In genomic region chr4:110059556-110060191, GRCh38 we compare ENCODE assay signal across 8 cellular contexts.
DNase-seq lines count a peak whose midpoint lies in the region; ATAC-seq and TF ChIP-seq lines count a peak whose summit lies in the region.

No MANE protein-coding gene starts in this region.

- DNase-seq in SK-N-SH (no peak), RWPE2 (ENCODE audit: low spot score) (no peak), renal cortical epithelial cell (ENCODE audit: low read depth) (peak; percentile 25), thyroid gland (no peak), epidermal melanocyte (ENCODE audit: insufficient read length, low spot score) (no peak), vagina (ENCODE audit: extremely low spot score in 2 of 2) (no peak)

- no peak for TF ChIP-seq RAD21 in SK-N-SH (IDR thresholded peaks at IDR 0.05; ENCODE audit: low read length)

- H3K9ac ChIP-seq in SK-N-SH: no peak overlapping the region

- H3K9me3 ChIP-seq in SK-N-SH (no peaks in the 10 kb centered on the region), RWPE2 (ENCODE audit: severe bottlenecking) (no peaks in the 10 kb centered on the region), thyroid gland (no peaks in the 10 kb centered on the region), vagina (no peaks in the 10 kb centered on the region)

- no peak for ATAC-seq in SK-N-SH treated with all-trans-retinoic acid at 6 μM for 48 hours
- peak; percentile 66 for ATAC-seq in HG02798 (IDR thresholded peaks at IDR 0.05; ENCODE audit: poor library complexity, unreplicated experiment)
- peak; percentile 73 for ATAC-seq in RWPE2 (ENCODE audit: low read depth)

- POLR2A ChIA-PET in SK-N-SH (lab: Yijun Ruan, JAX): no interaction called here

- CTCF ChIA-PET in SK-N-SH (lab: Yijun Ruan, JAX): interaction anchor here (1.1 to 3.6 kb wide), 2 partner anchors 10 to 54 kb away, joined by 3 to 19 read pairs; no protein-coding TSS in a partner anchor

- TF ChIP-seq CTCF in SK-N-SH (IDR thresholded peaks at IDR 0.05) (no peak), RWPE2 (IDR thresholded peaks at IDR 0.05; ENCODE audit: poor library complexity, severe bottlenecking) (no peak), thyroid gland (IDR thresholded peaks at IDR 0.05) (no peak), vagina (IDR thresholded peaks at IDR 0.05) (no peak)

- H3F3A ChIP-seq in SK-N-SH (replicated peaks; ENCODE audit: insufficient read depth): no peaks in the 10 kb centered on the region

- H3K27ac ChIP-seq in SK-N-SH (ENCODE audit: low read depth in 2 of 2, low read length in 1 of 2): no peak overlapping the region
- H3K27ac ChIP-seq in RWPE2 (ENCODE audit: poor library complexity, severe bottlenecking): peak overlapping the region; percentile 8
- H3K27ac ChIP-seq in thyroid gland: no peak overlapping the region
- H3K27ac ChIP-seq in vagina: no peak overlapping the region

- 91% methylated on average over 3 of the region's 3 CpGs for WGBS in SK-N-SH (ENCODE audit: low lambda C conversion rate)
- WGBS in thyroid gland, 2 donors: 88 to 90% methylated on average over 3 of the region's 3 CpGs

- intact Hi-C loops in thyroid gland (cut with DNase I) (no loop called here), vagina (cut with DNase I) (no loop called here)

- no peak for TF ChIP-seq EP300 in SK-N-SH (IDR thresholded peaks at IDR 0.05; ENCODE audit: borderline replicate concordance in 1 of 2, low read depth in 1 of 2, low read length in 1 of 2)

- H3K36me3 ChIP-seq in SK-N-SH (replicated peaks in 1 of 2; ENCODE audit: control insufficient read depth in 1 of 2, insufficient read depth in 2 of 2, low read length in 1 of 2) (no peaks in the 10 kb centered on the region), RWPE2 (ENCODE audit: low read depth) (peaks cover 23% of the 10 kb centered on the region), thyroid gland (no peaks in the 10 kb centered on the region), vagina (no peaks in the 10 kb centered on the region)

- no peak overlapping the region for H3K4me3 ChIP-seq in SK-N-SH (ENCODE audit: low read depth in 2 of 2, low read length in 1 of 2)
- no peak overlapping the region for H3K4me3 ChIP-seq in RWPE2 (ENCODE audit: severe bottlenecking)
- H3K4me3 ChIP-seq in thyroid gland (replicated peaks in 1 of 3): no peak overlapping the region
- H3K4me3 ChIP-seq in vagina: no peak overlapping the region

- no peak for TF ChIP-seq POLR2A in thyroid gland (IDR thresholded peaks at IDR 0.05)
- TF ChIP-seq POLR2A in vagina (IDR thresholded peaks at IDR 0.05): no peak

- no peaks in the 10 kb centered on the region for H4K20me1 ChIP-seq in SK-N-SH (ENCODE audit: insufficient read depth)

- no peaks in the 10 kb centered on the region for H3K79me2 ChIP-seq in SK-N-SH (ENCODE audit: insufficient read depth)

- no peaks in the 10 kb centered on the region for H3K27me3 ChIP-seq in SK-N-SH (ENCODE audit: insufficient read depth)
- H3K27me3 ChIP-seq in RWPE2 (ENCODE audit: insufficient read depth, poor library complexity, severe bottlenecking): no peaks in the 10 kb centered on the region
- H3K27me3 ChIP-seq in thyroid gland: no peaks in the 10 kb centered on the region
- H3K27me3 ChIP-seq in vagina: no peaks in the 10 kb centered on the region

- H3K9me2 ChIP-seq in SK-N-SH: no peaks in the 10 kb centered on the region

- peak overlapping the region; percentile 21; the same call in 1 of the 2 replicates for H3K4me2 ChIP-seq in SK-N-SH

- peaks cover 0 to 10% of the 10 kb centered on the region in 2 experiments; a peak in 1 of 4 replicates for H3K4me1 ChIP-seq in SK-N-SH (ENCODE audit: control insufficient read depth in 1 of 2, insufficient read depth in 2 of 2, low read depth in 1 of 2, low read length in 1 of 2)
- peaks cover 18% of the 10 kb centered on the region for H3K4me1 ChIP-seq in RWPE2 (ENCODE audit: insufficient read depth, poor library complexity, severe bottlenecking)
- H3K4me1 ChIP-seq in thyroid gland: peaks cover 3 to 14% of the 10 kb centered on the region in 2 donors
- H3K4me1 ChIP-seq in vagina: no peaks in the 10 kb centered on the region

- no peak overlapping the region for H2AFZ ChIP-seq in SK-N-SH (ENCODE audit: low read depth)

TF ChIP-seq in SK-N-SH, 30 proteins besides CTCF, POLR2A, EP300 and RAD21 (continues in another document):
- TF ChIP-seq MAX (IDR thresholded peaks at IDR 0.05; ENCODE audit: low read depth): no peak
- TF ChIP-seq CHD2 (IDR thresholded peaks at IDR 0.05; ENCODE audit: low read length, partially characterized antibody): no peak
- TF ChIP-seq MXI1 (IDR thresholded peaks at IDR 0.05; ENCODE audit: low read depth, low read length): no peak
- no peak for TF ChIP-seq SMC3 (IDR thresholded peaks at IDR 0.05; ENCODE audit: low read depth, low read length)
- TF ChIP-seq RXRA (IDR thresholded peaks at IDR 0.05; ENCODE audit: borderline replicate concordance, low read depth): no peak
- TF ChIP-seq GATA2 (CRISPR knock-in tag; IDR thresholded peaks at IDR 0.05): no peak
- TF ChIP-seq, protein P1, sequence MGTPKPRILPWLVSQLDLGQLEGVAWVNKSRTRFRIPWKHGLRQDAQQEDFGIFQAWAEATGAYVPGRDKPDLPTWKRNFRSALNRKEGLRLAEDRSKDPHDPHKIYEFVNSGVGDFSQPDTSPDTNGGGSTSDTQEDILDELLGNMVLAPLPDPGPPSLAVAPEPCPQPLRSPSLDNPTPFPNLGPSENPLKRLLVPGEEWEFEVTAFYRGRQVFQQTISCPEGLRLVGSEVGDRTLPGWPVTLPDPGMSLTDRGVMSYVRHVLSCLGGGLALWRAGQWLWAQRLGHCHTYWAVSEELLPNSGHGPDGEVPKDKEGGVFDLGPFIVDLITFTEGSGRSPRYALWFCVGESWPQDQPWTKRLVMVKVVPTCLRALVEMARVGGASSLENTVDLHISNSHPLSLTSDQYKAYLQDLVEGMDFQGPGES (IDR thresholded peaks at IDR 0.05; ENCODE audit: low read depth, low read length): no peak
- TF ChIP-seq FOSL2 (IDR thresholded peaks at IDR 0.05; ENCODE audit: borderline replicate concordance, low read depth): no peak
- no peak for TF ChIP-seq NFIC (IDR thresholded peaks at IDR 0.05; ENCODE audit: borderline replicate concordance)
- TF ChIP-seq ELF1 (IDR thresholded peaks at IDR 0.05): no peak
- TF ChIP-seq, protein P2, sequence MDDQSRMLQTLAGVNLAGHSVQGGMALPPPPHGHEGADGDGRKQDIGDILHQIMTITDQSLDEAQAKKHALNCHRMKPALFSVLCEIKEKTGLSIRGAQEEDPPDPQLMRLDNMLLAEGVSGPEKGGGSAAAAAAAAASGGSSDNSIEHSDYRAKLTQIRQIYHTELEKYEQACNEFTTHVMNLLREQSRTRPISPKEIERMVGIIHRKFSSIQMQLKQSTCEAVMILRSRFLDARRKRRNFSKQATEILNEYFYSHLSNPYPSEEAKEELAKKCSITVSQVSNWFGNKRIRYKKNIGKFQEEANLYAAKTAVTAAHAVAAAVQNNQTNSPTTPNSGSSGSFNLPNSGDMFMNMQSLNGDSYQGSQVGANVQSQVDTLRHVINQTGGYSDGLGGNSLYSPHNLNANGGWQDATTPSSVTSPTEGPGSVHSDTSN (IDR thresholded peaks at IDR 0.05): no peak
- no peak for TF ChIP-seq SIN3A (IDR thresholded peaks at IDR 0.05; ENCODE audit: borderline replicate concordance, low read depth, low read length)
- TF ChIP-seq TCF12 (IDR thresholded peaks at IDR 0.05): no peak
- no peak for TF ChIP-seq JUND (IDR thresholded peaks at IDR 0.05)

TF ChIP-seq in SK-N-SH treated with all-trans-retinoic acid at 6 μM for 48 hours, 23 proteins besides CTCF, POLR2A, EP300 and RAD21:
- TF ChIP-seq ARNTL (CRISPR knock-in tag; IDR thresholded peaks at IDR 0.05; ENCODE audit: borderline replicate concordance, low read depth) (no peak), PPARA (CRISPR knock-in tag; IDR thresholded peaks at IDR 0.05; ENCODE audit: borderline replicate concordance) (no peak), ZNF565 (CRISPR knock-in tag; conservative IDR thresholded peaks at IDR 0.05; ENCODE audit: low read depth) (no peak), POU6F1 (CRISPR knock-in tag; IDR thresholded peaks at IDR 0.05; ENCODE audit: borderline replicate concordance, low read depth) (no peak)
- TF ChIP-seq, protein P3, sequence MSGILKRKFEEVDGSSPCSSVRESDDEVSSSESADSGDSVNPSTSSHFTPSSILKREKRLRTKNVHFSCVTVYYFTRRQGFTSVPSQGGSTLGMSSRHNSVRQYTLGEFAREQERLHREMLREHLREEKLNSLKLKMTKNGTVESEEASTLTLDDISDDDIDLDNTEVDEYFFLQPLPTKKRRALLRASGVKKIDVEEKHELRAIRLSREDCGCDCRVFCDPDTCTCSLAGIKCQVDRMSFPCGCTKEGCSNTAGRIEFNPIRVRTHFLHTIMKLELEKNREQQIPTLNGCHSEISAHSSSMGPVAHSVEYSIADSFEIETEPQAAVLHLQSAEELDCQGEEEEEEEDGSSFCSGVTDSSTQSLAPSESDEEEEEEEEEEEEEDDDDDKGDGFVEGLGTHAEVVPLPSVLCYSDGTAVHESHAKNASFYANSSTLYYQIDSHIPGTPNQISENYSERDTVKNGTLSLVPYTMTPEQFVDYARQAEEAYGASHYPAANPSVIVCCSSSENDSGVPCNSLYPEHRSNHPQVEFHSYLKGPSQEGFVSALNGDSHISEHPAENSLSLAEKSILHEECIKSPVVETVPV (CRISPR knock-in tag; IDR thresholded peaks at IDR 0.05): no peak
